Comparison of ENCODE assay signal across 8 cellular contexts in the genomic region with DNA sequence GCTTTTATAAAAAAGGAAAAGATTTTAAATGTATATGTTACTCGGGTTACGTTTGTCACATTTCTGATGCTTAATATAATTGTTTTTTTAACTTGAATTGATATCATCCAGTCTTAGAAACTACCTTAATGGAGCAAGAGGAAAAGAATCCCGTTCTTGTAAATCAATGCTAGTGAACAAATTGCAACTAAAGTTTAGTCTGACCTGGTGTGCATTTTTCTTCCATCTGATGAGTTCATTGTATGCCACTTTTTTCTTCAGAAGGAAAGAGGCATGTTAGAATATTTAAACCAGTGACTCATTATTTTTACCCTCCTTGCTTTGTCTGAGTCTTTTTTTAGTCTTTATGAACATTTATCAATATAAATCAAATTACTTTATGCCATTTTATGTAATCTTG. TPM values are rescaled to one million over a fixed set of nuclear protein-coding genes. Genes with fewer than 3 reads are reported as not detected.
DNase-seq lines count a peak whose midpoint lies in the region; ATAC-seq and TF ChIP-seq lines count a peak whose summit lies in the region.

No MANE protein-coding gene starts in this region.

- H3K4me1 ChIP-seq in Karpas-422 (ENCODE audit: low read length) (peaks cover 58% of the 10 kb centered on the region), colonic mucosa (peaks cover 3% of the 10 kb centered on the region), muscle layer of duodenum (ENCODE audit: control insufficient read depth in 1 of 2, insufficient read depth in 2 of 2, low read length in 2 of 2) (peaks cover 0 to 11% of the 10 kb centered on the region in 2 donors)

- H3K9me2 ChIP-seq in Karpas-422 (replicated peaks; ENCODE audit: insufficient read depth, low read length) = no peaks in the 10 kb centered on the region

- peaks cover 7% of the 10 kb centered on the region; the same call in 1 of the 2 replicates for H3K36me3 ChIP-seq in Karpas-422 (ENCODE audit: insufficient read depth, low read length)
- peaks cover 3% of the 10 kb centered on the region for H3K36me3 ChIP-seq in colonic mucosa
- H3K36me3 ChIP-seq in muscle layer of duodenum (ENCODE audit: control insufficient read depth in 1 of 2, insufficient read depth in 2 of 2, low read length in 2 of 2) = no peaks in the 10 kb centered on the region

- intact Hi-C loops in colonic mucosa (cut with DNase I) = loop anchor here (5.0 kb wide), 1 partner anchor 100 kb away; no protein-coding TSS in a partner anchor

- no peak for TF ChIP-seq CTCF in AG09309 (IDR thresholded peaks at IDR 0.05; ENCODE audit: control insufficient read depth, insufficient read depth, low read depth, low read length, missing control alignments)
- TF ChIP-seq CTCF in colonic mucosa (IDR thresholded peaks at IDR 0.05) = no peak

- H3K27ac ChIP-seq in Karpas-422 (ENCODE audit: low read length) (no peak overlapping the region), colonic mucosa (peak overlapping the region; percentile 79), muscle layer of duodenum (ENCODE audit: low read length) (peak overlapping the region; percentile 97)

- peak overlapping the region; percentile 82 for H3K4me2 ChIP-seq in Karpas-422 (ENCODE audit: low read depth, low read length, poor library complexity, severe bottlenecking)

- H2AFZ ChIP-seq in Karpas-422 (ENCODE audit: low read length) = no peak overlapping the region

- no peaks in the 10 kb centered on the region for H4K20me1 ChIP-seq in Karpas-422 (ENCODE audit: insufficient read depth, low read depth, low read length)

- peak overlapping the region; percentile 69 for H3K9ac ChIP-seq in Karpas-422 (ENCODE audit: low read length)
- peak overlapping the region; percentile 64 to 78 for H3K9ac ChIP-seq in colonic mucosa (ENCODE audit: low read depth in 2 of 2, low read length in 2 of 2)

- ATAC-seq in HG03432 (IDR thresholded peaks at IDR 0.05; ENCODE audit: unreplicated experiment) = no peak
- ATAC-seq in activated CD4-positive, CD25-positive, alpha-beta regulatory T cell treated with anti-CD3 and anti-CD28 coated beads, Interleukin-2, amount 50 U/mL, for 24 hours = no peak

- H3K4me3 ChIP-seq in AG09309 (ENCODE audit: control insufficient read depth, low read depth, low read length) = peak overlapping the region; percentile 66
- peak overlapping the region; percentile 68 for H3K4me3 ChIP-seq in Karpas-422 (ENCODE audit: low read length)
- H3K4me3 ChIP-seq in colonic mucosa = peak overlapping the region; percentile 40
- H3K4me3 ChIP-seq in muscle layer of duodenum (ENCODE audit: low read depth in 1 of 2, low read length in 2 of 2) = peak overlapping the region; percentile 66 to 88

- H3K9me3 ChIP-seq in Karpas-422 (ENCODE audit: low read length) = no peaks in the 10 kb centered on the region
- no peaks in the 10 kb centered on the region for H3K9me3 ChIP-seq in colonic mucosa
- no peaks in the 10 kb centered on the region for H3K9me3 ChIP-seq in muscle layer of duodenum (ENCODE audit: control insufficient read depth in 1 of 2, low read length in 2 of 2)

- peaks cover 68% of the 10 kb centered on the region for H3K79me2 ChIP-seq in Karpas-422 (ENCODE audit: low read length)

- H3K27me3 ChIP-seq in Karpas-422 (ENCODE audit: low read length) (no peaks in the 10 kb centered on the region), colonic mucosa (no peaks in the 10 kb centered on the region), muscle layer of duodenum (ENCODE audit: low read depth, low read length) (no peaks in the 10 kb centered on the region)

- DNase-seq in AG09309 (ENCODE audit: low read depth) (no peak), Karpas-422 (peak; percentile 48), colonic mucosa (no peak), NCI-H1105 treated with DMSO at 0.1 percent for 48 hours (lab: John Stamatoyannopoulos, UW) (no peak), cerebellar nuclear complex (lab: John Stamatoyannopoulos, UW) (no peak)

RNA-seq across cellular contexts. Expression of gene NET1, which starts 34.7 kb away (rescaled TPM):
- total RNA-seq in Karpas-422 (2014; rRNA removed; shearing (Covaris generic); ENCODE audit: low replicate concordance) = 37.2 and 39.1 TPM in 2 replicates
- 100 to 1,000 TPM; 174 to 455 TPM for total RNA-seq in colonic mucosa

RNA-seq across cellular contexts. Expression of gene TUBAL3, which starts 42.4 kb away (rescaled TPM):
- 0.11 TPM in 1 of 2 replicates, not detected in the other for total RNA-seq in Karpas-422 (2014; rRNA removed; shearing (Covaris generic); ENCODE audit: low replicate concordance)
- total RNA-seq in colonic mucosa = 10 to 100 TPM; 12.8 to 39.6 TPM

RNA-seq across cellular contexts. Expression of gene CALML5, which starts 52.3 kb away (rescaled TPM):
- total RNA-seq in Karpas-422 (2014; rRNA removed; shearing (Covaris generic); ENCODE audit: low replicate concordance) = not detected in 2 replicates
- not detected for total RNA-seq in colonic mucosa

Comparison
In these comparisons a context has a peak if more than half of its experiments do, and no peak if none do; other contexts are left out.
1. RNA of gene TUBAL3, which starts 42.4 kb away (total RNA-seq): 12.8 to 39.6 TPM in colonic mucosa; 0.11 TPM in Karpas-422; every median in the first group is over 10 times any median in the second.
2. Peak in every context shown above with its lines, with median percentiles within 50 percentile points of each other: H3K4me3 ChIP-seq.